30 cellular contexts compared by ENCODE assay signal in genomic region chr20:46875059-46875458, GRCh38. TPM values are rescaled to one million over a fixed set of nuclear protein-coding genes. Genes with fewer than 3 reads are reported as not detected.
"Had no signal": no experiment of that assay in that cellular context is flagged by ENCODE, and none has a peak within 500 bp of the region (broad histone marks: within the 10 kb centered on the region; RNA-seq: fewer than 3 reads in every experiment).

No MANE protein-coding gene starts in this region.

- H3K4me1 Mint-ChIP-seq: activated CD4-positive, alpha-beta T cell treated with anti-CD3 and anti-CD28 coated beads, Interleukin-2, amount 10 ng/mL, durations not matched to agents 7 days and 5 days; activated T-helper 17 cell treated with anti-CD3 and anti-CD28 coated beads, Interleukin-2, amount 50 U/mL, for 72 hours; T-helper 17 cell had no signal

- H3K9me3 Mint-ChIP-seq: activated CD4-positive, alpha-beta memory T cell treated with anti-CD3 and anti-CD28 coated beads for 36 hours; activated CD4-positive, alpha-beta T cell treated with anti-CD3 and anti-CD28 coated beads, Interleukin-2, amount 10 ng/mL, durations not matched to agents 7 days and 5 days; activated naive CD4-positive, alpha-beta T cell treated with anti-CD3 and anti-CD28 coated beads for 36 hours; activated T-helper 17 cell treated with anti-CD3 and anti-CD28 coated beads, Interleukin-2, amount 50 U/mL, for 72 hours had no signal

- H3K36me3 Mint-ChIP-seq: activated CD4-positive, alpha-beta memory T cell treated with anti-CD3 and anti-CD28 coated beads for 36 hours; activated naive CD8-positive, alpha-beta T cell had no signal

- H3K27ac ChIP-seq: brain microvascular endothelial cell, cardiac muscle cell, KMS-11, SJSA1, WERI-Rb-1 had no signal

- H3K27ac Mint-ChIP-seq: activated CD4-positive, alpha-beta memory T cell treated with anti-CD3 and anti-CD28 coated beads for 36 hours; activated CD4-positive, alpha-beta T cell treated with anti-CD3 and anti-CD28 coated beads, Interleukin-2, amount 10 ng/mL, durations not matched to agents 7 days and 5 days; activated naive CD4-positive, alpha-beta T cell treated with anti-CD3 and anti-CD28 coated beads for 36 hours; activated naive CD8-positive, alpha-beta T cell; activated T-helper 17 cell treated with anti-CD3 and anti-CD28 coated beads, Interleukin-2, amount 50 U/mL, for 72 hours; T-helper 17 cell had no signal

- ATAC-seq: activated T-helper 17 cell treated with anti-CD3 and anti-CD28 coated beads, Interleukin-2, amount 50 U/mL, for 72 hours; T-helper 17 cell had no signal

- H3K27me3 ChIP-seq: brain microvascular endothelial cell, cardiac muscle cell, SJSA1 had no signal

- DNase-seq: activated CD4-positive, alpha-beta memory T cell treated with anti-CD3 and anti-CD28 coated beads for 36 hours; activated CD4-positive, alpha-beta T cell treated with anti-CD3 and anti-CD28 coated beads, Interleukin-2, amount 10 ng/mL, durations not matched to agents 7 days and 5 days; activated CD4-positive, CD25-positive, alpha-beta regulatory T cell treated with anti-CD3 and anti-CD28 coated beads, Interleukin-2, amount 50 U/mL, for 72 hours; activated CD8-positive, alpha-beta memory T cell treated with anti-CD3 and anti-CD28 coated beads for 24 hours; activated gamma-delta T cell; activated naive CD4-positive, alpha-beta T cell treated with anti-CD3 and anti-CD28 coated beads for 36 hours; activated T-cell treated with anti-CD3 and anti-CD28 coated beads for 4 hours; activated T-cell treated with anti-CD3 and anti-CD28 coated beads, Interleukin-2, amount 50 U/mL, for 48 hours; amygdala; brain microvascular endothelial cell; NCI-H1092; NCI-H1417; NCI-H1930; NCI-H2107; NCI-H2171 treated with DMSO at 0.1 percent for 48 hours; NCI-H226; NCI-H526 treated with DMSO at 0.1 percent for 48 hours; NCI-H82; OCI-M1; SHP77; T-helper 17 cell; T1000; WERI-Rb-1 had no signal

- FAIRE-seq: RCC 7860 had no signal

- H3K4me3 Mint-ChIP-seq: activated CD4-positive, alpha-beta memory T cell treated with anti-CD3 and anti-CD28 coated beads for 36 hours; activated CD4-positive, alpha-beta T cell treated with anti-CD3 and anti-CD28 coated beads, Interleukin-2, amount 10 ng/mL, durations not matched to agents 7 days and 5 days; activated naive CD4-positive, alpha-beta T cell treated with anti-CD3 and anti-CD28 coated beads for 36 hours; activated naive CD8-positive, alpha-beta T cell; activated T-helper 17 cell treated with anti-CD3 and anti-CD28 coated beads, Interleukin-2, amount 50 U/mL, for 72 hours; T-helper 17 cell had no signal

- H3K4me1 ChIP-seq: SJSA1 had no signal

- H3K9ac ChIP-seq: KMS-11 had no signal

- H3K9me3 ChIP-seq: SJSA1 had no signal

- H3K36me3 ChIP-seq: brain microvascular endothelial cell, cardiac muscle cell, SJSA1, WERI-Rb-1 had no signal

- H3K4me2 ChIP-seq: KMS-11 had no signal

- H3K4me3 ChIP-seq: cardiac muscle cell, SJSA1 had no signal

RNA-seq across cellular contexts. Expression of gene EYA2, which starts 19.6 kb away (rescaled TPM):
- total RNA-seq: activated CD4-positive, alpha-beta memory T cell treated with anti-CD3 and anti-CD28 coated beads for 36 hours; activated CD4-positive, alpha-beta T cell treated with anti-CD3 and anti-CD28 coated beads, Interleukin-2, amount 10 ng/mL, durations not matched to agents 7 days and 5 days; activated naive CD4-positive, alpha-beta T cell treated with anti-CD3 and anti-CD28 coated beads for 36 hours; MCF 10A had no signal
- polyA plus RNA-seq: cardiac muscle cell had no signal
